1 cellular context compared by ENCODE assay signal in genomic region chr10:117005454-117006055, GRCh38.
A peak's percentile ranks its signal among the peaks of the same experiment; 100 is the strongest.
TF ChIP-seq lines count a peak whose summit lies in the region.

No MANE protein-coding gene starts in this region.

TF ChIP-seq in K562, 482 proteins besides CTCF, POLR2A, EP300 and RAD21 (continued from another document and continues in another):
- no peak for TF ChIP-seq ZNF395 (CRISPR knock-in tag; IDR thresholded peaks at IDR 0.05)
- TF ChIP-seq ZNF143 (CRISPR knock-in tag; IDR thresholded peaks at IDR 0.05) = no peak
- no peak for TF ChIP-seq AFF1 (IDR thresholded peaks at IDR 0.05; ENCODE audit: low read depth in 1 of 2, partially characterized antibody in 2 of 2)
- no peak for TF ChIP-seq SFPQ (IDR thresholded peaks at IDR 0.05; ENCODE audit: low read depth, low read length)
- TF ChIP-seq HMGXB4 (CRISPR knock-in tag; IDR thresholded peaks at IDR 0.05) = no peak
- no peak for TF ChIP-seq FUS (optimal IDR thresholded peaks at IDR 0.05; ENCODE audit: low read depth, low read length)
- TF ChIP-seq CHD1 (IDR thresholded peaks at IDR 0.05; ENCODE audit: low read length) = peak; percentile 13
- 0 out of 2 replicates have a peak, but pooled peaks have one; percentile 48 for TF ChIP-seq ZNF740 (CRISPR knock-in tag; IDR thresholded peaks at IDR 0.05)
- no peak for TF ChIP-seq ZNF740 (tag; IDR thresholded peaks at IDR 0.05)
- no peak for TF ChIP-seq LARP7 (IDR thresholded peaks at IDR 0.05)
- 0 out of 2 replicates have a peak, but pooled peaks have one; percentile 17 for TF ChIP-seq ARID2 (IDR thresholded peaks at IDR 0.05)
- TF ChIP-seq KLF1 (tag; IDR thresholded peaks at IDR 0.05) = no peak
- no peak for TF ChIP-seq EGR1 (conservative IDR thresholded peaks at IDR 0.05)
- TF ChIP-seq ZHX1 (conservative IDR thresholded peaks at IDR 0.05; ENCODE audit: low read length) = no peak
- TF ChIP-seq TEAD4 (IDR thresholded peaks at IDR 0.05; ENCODE audit: low read length) = no peak
- no peak; the same call in 1 of the 2 replicates for TF ChIP-seq TEAD4 (CRISPR knock-in tag; IDR thresholded peaks at IDR 0.05; ENCODE audit: borderline replicate concordance)
- TF ChIP-seq YY1 (IDR thresholded peaks at IDR 0.05; ENCODE audit: borderline replicate concordance in 1 of 3, control insufficient read depth in 1 of 3, extremely low read depth in 1 of 3, insufficient read depth in 3 of 3, insufficient read length in 1 of 3, insufficient replicate concordance in 2 of 3, low read depth in 1 of 3, low read length in 2 of 3) = no peak
- TF ChIP-seq RAD51 (IDR thresholded peaks at IDR 0.05; ENCODE audit: borderline replicate concordance, low read depth) = no peak
- TF ChIP-seq ZNF212 (CRISPR knock-in tag; IDR thresholded peaks at IDR 0.05) = no peak
- TF ChIP-seq STAT6 (CRISPR knock-in tag; IDR thresholded peaks at IDR 0.05) = no peak
- TF ChIP-seq SNIP1 (IDR thresholded peaks at IDR 0.05; ENCODE audit: low read depth) = no peak
- no peak for TF ChIP-seq IFI16 (CRISPR knock-in tag; IDR thresholded peaks at IDR 0.05)
- peak; percentile 40 for TF ChIP-seq ZNF592 (IDR thresholded peaks at IDR 0.05)
- no peak for TF ChIP-seq POLR2AphosphoS5 (IDR thresholded peaks at IDR 0.05; ENCODE audit: control insufficient read depth, insufficient read depth, low read depth, low read length)
- TF ChIP-seq ESRRB (CRISPR knock-in tag; IDR thresholded peaks at IDR 0.05; ENCODE audit: borderline replicate concordance) = no peak
- TF ChIP-seq PBX2 (CRISPR knock-in tag; IDR thresholded peaks at IDR 0.05; ENCODE audit: low read depth) = no peak
- TF ChIP-seq PBX2 (tag; conservative IDR thresholded peaks at IDR 0.05; ENCODE audit: low read depth) = no peak
- TF ChIP-seq MLX (CRISPR knock-in tag; conservative IDR thresholded peaks at IDR 0.05) = no peak
- no peak for TF ChIP-seq POLR2H (tag; IDR thresholded peaks at IDR 0.05; ENCODE audit: low read depth)
- no peak for TF ChIP-seq U2AF1 (optimal IDR thresholded peaks at IDR 0.05; ENCODE audit: low read depth, low read length)
- TF ChIP-seq DPF2 (IDR thresholded peaks at IDR 0.05) = no peak
- TF ChIP-seq NONO (IDR thresholded peaks at IDR 0.05; ENCODE audit: low read depth in 2 of 2, low read length in 1 of 2) = no peak
